In genomic region chr4:183506389-183506735, GRCh38 we compare ENCODE assay signal across 8 cellular contexts. TPM values are rescaled to one million over a fixed set of nuclear protein-coding genes. Genes with fewer than 3 reads are reported as not detected.
A peak's percentile ranks its signal among the peaks of the same experiment; 100 is the strongest.
DNase-seq lines count a peak whose midpoint lies in the region; ATAC-seq and TF ChIP-seq lines count a peak whose summit lies in the region.

No MANE protein-coding gene starts in this region.

- H3K36me3 ChIP-seq in aorta (ENCODE audit: control insufficient read depth in 1 of 2, insufficient read depth in 2 of 2, low read length in 1 of 2) = no peaks in the 10 kb centered on the region

- H3K4me1 Mint-ChIP-seq in stimulated activated naive CD8-positive, alpha-beta T cell treated with anti-CD3 and anti-CD28 coated beads, Interleukin-15, Interleukin-2, amounts not matched to agents 100 ng/mL and 50 ng/mL, for 24 hours (ENCODE audit: low read depth) = peaks cover 35% of the 10 kb centered on the region

- WGBS in aorta, 2 donors = 0 to 1% methylated on average over 14 of the region's 14 CpGs

- H3K4me1 ChIP-seq in mononuclear cell (ENCODE audit: insufficient read depth, low read length) (peaks cover 15% of the 10 kb centered on the region), aorta (ENCODE audit: control insufficient read depth in 1 of 2, insufficient read depth in 2 of 2, low read length in 2 of 2) (no peaks in the 10 kb centered on the region)

- peak overlapping the region; percentile 98 for H3K27ac Mint-ChIP-seq in stimulated activated naive CD8-positive, alpha-beta T cell treated with anti-CD3 and anti-CD28 coated beads, Interleukin-15, Interleukin-2, amounts not matched to agents 100 ng/mL and 50 ng/mL, for 24 hours

- no peak overlapping the region for H3K27ac ChIP-seq in aorta (ENCODE audit: low read depth in 1 of 2, low read length in 2 of 2)

- no peak for DNase-seq in stimulated activated naive CD8-positive, alpha-beta T cell treated with anti-CD3 and anti-CD28 coated beads, Interleukin-15, Interleukin-2, amounts not matched to agents 100 U/mL and 50 U/mL, for 24 hours
- DNase-seq in cardiac fibroblast (ENCODE audit: low read depth in 2 of 2) (no peak), aorta (no peak)
- no peak for DNase-seq in stimulated activated CD4-positive, alpha-beta T cell treated with anti-CD3 and anti-CD28 coated beads, Interleukin-4, amount 100 ng/mL, for 24 hours
- no peak for DNase-seq in activated CD4-positive, alpha-beta T cell treated with anti-CD3 and anti-CD28 coated beads for 1 hour
- no peak for DNase-seq in activated CD4-positive, CD25-positive, alpha-beta regulatory T cell (lab: John Stamatoyannopoulos, UW)

- H3K27me3 Mint-ChIP-seq in stimulated activated naive CD8-positive, alpha-beta T cell treated with anti-CD3 and anti-CD28 coated beads, Interleukin-15, Interleukin-2, amounts not matched to agents 100 ng/mL and 50 ng/mL, for 24 hours = no peaks in the 10 kb centered on the region

- TF ChIP-seq CTCF in cardiac fibroblast (IDR thresholded peaks at IDR 0.05; ENCODE audit: low read depth, low read length) = no peak

- H3K4me3 ChIP-seq in cardiac fibroblast (replicated peaks in 1 of 2; ENCODE audit: low read depth in 2 of 2, low read length in 2 of 2) (peak overlapping the region; percentile 91 to 95), mononuclear cell (ENCODE audit: low read length) (peak overlapping the region; percentile 81), aorta (ENCODE audit: low read length in 2 of 2) (peak overlapping the region; percentile 81 to 94)

- H3K9me3 ChIP-seq in mononuclear cell (ENCODE audit: low read depth, low read length) = no peaks in the 10 kb centered on the region
- no peaks in the 10 kb centered on the region for H3K9me3 ChIP-seq in aorta (ENCODE audit: control insufficient read depth, low read length)

- H3K27me3 ChIP-seq in mononuclear cell (ENCODE audit: insufficient read depth, low read length) (no peaks in the 10 kb centered on the region), aorta (ENCODE audit: control insufficient read depth in 1 of 2, insufficient read depth in 2 of 2, low read length in 1 of 2) (no peaks in the 10 kb centered on the region)

- peaks cover 18% of the 10 kb centered on the region for H3K36me3 Mint-ChIP-seq in stimulated activated naive CD8-positive, alpha-beta T cell treated with anti-CD3 and anti-CD28 coated beads, Interleukin-15, Interleukin-2, amounts not matched to agents 100 ng/mL and 50 ng/mL, for 24 hours (ENCODE audit: low read depth)

- H3K9me3 Mint-ChIP-seq in stimulated activated naive CD8-positive, alpha-beta T cell treated with anti-CD3 and anti-CD28 coated beads, Interleukin-15, Interleukin-2, amounts not matched to agents 100 ng/mL and 50 ng/mL, for 24 hours = no peaks in the 10 kb centered on the region

- H3K4me3 Mint-ChIP-seq in stimulated activated naive CD8-positive, alpha-beta T cell treated with anti-CD3 and anti-CD28 coated beads, Interleukin-15, Interleukin-2, amounts not matched to agents 100 ng/mL and 50 ng/mL, for 24 hours = peak overlapping the region; percentile 93

- no peak for ATAC-seq in stimulated activated naive CD8-positive, alpha-beta T cell treated with anti-CD3 and anti-CD28 coated beads, Interleukin-15, Interleukin-2, amounts not matched to agents 100 U/mL and 50 U/mL, for 24 hours
- ATAC-seq in aorta (ENCODE audit: low FRiP score) = no peak

- intact Hi-C loops in aorta (cut with DNase I) = loop anchor here (2.0 to 10.0 kb wide), 4 partner anchors 62 to 412 kb away; partner anchors contain the start of genes CDKN2AIP (in 1 of the 2), RWDD4 (in 1 of the 2), TRAPPC11 (in 1 of the 2) and WWC2 (in 1 of the 2)

RNA-seq across cellular contexts. Expression of gene ING2, which starts 1.5 kb away (rescaled TPM):
- total RNA-seq in mononuclear cell = 7.8 TPM
- 10 to 100 TPM in 1 of 2 donors, 1 to 10 TPM in 1; 6.3 to 10.0 TPM for total RNA-seq in aorta
- polyA plus RNA-seq in aorta = 10 to 100 TPM in 1 of 2 donors, 1 to 10 TPM in 1; 9.7 to 22.3 TPM
